In the genomic region with DNA sequence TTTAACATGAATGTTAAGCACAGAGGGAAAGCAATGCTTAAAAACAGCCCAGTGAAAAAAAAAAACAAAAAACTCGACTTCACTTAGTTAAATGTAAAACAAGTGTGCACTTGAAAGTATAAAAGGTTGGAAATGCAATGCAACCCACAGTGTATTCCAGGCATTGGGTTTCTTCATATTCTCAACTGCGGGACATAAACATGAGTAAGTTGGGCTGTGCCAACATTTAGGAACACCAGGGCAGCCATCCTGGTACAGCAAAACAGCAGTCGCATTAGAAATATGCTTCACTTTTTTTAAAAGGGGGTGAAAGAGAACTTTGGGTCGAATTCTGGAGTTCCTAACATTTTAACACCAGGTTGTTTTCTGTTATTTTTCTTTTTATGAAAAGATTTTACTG, we compare ENCODE assay signal across 1 cellular context.
TF ChIP-seq lines count a peak whose summit lies in the region.

No MANE protein-coding gene starts in this region.

TF ChIP-seq in A549, 52 proteins besides CTCF, POLR2A, EP300 and RAD21 (continued from another document):
- TF ChIP-seq, protein P1, sequence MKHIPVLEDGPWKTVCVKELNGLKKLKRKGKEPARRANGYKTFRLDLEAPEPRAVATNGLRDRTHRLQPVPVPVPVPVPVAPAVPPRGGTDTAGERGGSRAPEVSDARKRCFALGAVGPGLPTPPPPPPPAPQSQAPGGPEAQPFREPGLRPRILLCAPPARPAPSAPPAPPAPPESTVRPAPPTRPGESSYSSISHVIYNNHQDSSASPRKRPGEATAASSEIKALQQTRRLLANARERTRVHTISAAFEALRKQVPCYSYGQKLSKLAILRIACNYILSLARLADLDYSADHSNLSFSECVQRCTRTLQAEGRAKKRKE (CRISPR knock-in tag; IDR thresholded peaks at IDR 0.05; ENCODE audit: low read depth), result no peak
- no peak for TF ChIP-seq CHD2 (IDR thresholded peaks at IDR 0.05; ENCODE audit: low read length, partially characterized antibody)
- TF ChIP-seq, protein P2, sequence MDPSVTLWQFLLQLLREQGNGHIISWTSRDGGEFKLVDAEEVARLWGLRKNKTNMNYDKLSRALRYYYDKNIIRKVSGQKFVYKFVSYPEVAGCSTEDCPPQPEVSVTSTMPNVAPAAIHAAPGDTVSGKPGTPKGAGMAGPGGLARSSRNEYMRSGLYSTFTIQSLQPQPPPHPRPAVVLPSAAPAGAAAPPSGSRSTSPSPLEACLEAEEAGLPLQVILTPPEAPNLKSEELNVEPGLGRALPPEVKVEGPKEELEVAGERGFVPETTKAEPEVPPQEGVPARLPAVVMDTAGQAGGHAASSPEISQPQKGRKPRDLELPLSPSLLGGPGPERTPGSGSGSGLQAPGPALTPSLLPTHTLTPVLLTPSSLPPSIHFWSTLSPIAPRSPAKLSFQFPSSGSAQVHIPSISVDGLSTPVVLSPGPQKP (IDR thresholded peaks at IDR 0.05; ENCODE audit: low read depth, low read length), result no peak
- TF ChIP-seq RNF2 (IDR thresholded peaks at IDR 0.05; ENCODE audit: borderline replicate concordance, low read depth), result no peak
- TF ChIP-seq ZFP36 (IDR thresholded peaks at IDR 0.05; ENCODE audit: borderline replicate concordance, partially characterized antibody), result no peak
- no peak for TF ChIP-seq FOXS1 (CRISPR knock-in tag; IDR thresholded peaks at IDR 0.05)
- no peak for TF ChIP-seq RFX5 (IDR thresholded peaks at IDR 0.05)
- no peak for TF ChIP-seq HOXB13 (CRISPR knock-in tag; IDR thresholded peaks at IDR 0.05; ENCODE audit: low read depth)
- TF ChIP-seq ZSCAN20 (CRISPR knock-in tag; IDR thresholded peaks at IDR 0.05), result no peak
- no peak for TF ChIP-seq HEYL (CRISPR knock-in tag; IDR thresholded peaks at IDR 0.05)
